Comparison of ENCODE assay signal across 1 cellular context in genomic region chr5:179936976-179937681, GRCh38.
TF ChIP-seq lines count a peak whose summit lies in the region.

No MANE protein-coding gene starts in this region.

TF ChIP-seq in HepG2, 621 proteins besides CTCF, POLR2A, EP300 and RAD21:
- TF ChIP-seq ZNF564 (CRISPR knock-in tag; IDR thresholded peaks at IDR 0.05): no peak
- TF ChIP-seq MAFF (IDR thresholded peaks at IDR 0.05; ENCODE audit: low read depth, low read length): peak; percentile 41; the same call in 1 of the 2 replicates
- peak; percentile 79 for TF ChIP-seq CBX2 (IDR thresholded peaks at IDR 0.05; ENCODE audit: low read depth, low read length)
- TF ChIP-seq CBX2 (CRISPR knock-in tag; IDR thresholded peaks at IDR 0.05; ENCODE audit: low read depth): no peak
- no peak for TF ChIP-seq NFATC3 (CRISPR knock-in tag; IDR thresholded peaks at IDR 0.05)
- TF ChIP-seq E2F5 (CRISPR knock-in tag; conservative IDR thresholded peaks at IDR 0.05): no peak
- no peak for TF ChIP-seq SNAPC2 (CRISPR knock-in tag; IDR thresholded peaks at IDR 0.05)
- TF ChIP-seq ZNF577 (CRISPR knock-in tag; IDR thresholded peaks at IDR 0.05; ENCODE audit: borderline replicate concordance, low read depth): no peak
